Comparison of ENCODE assay signal across 18 cellular contexts in genomic region chr12:52020126-52020525, GRCh38. TPM values are rescaled to one million over a fixed set of nuclear protein-coding genes. Genes with fewer than 3 reads are reported as not detected.
A peak's percentile ranks its signal among the peaks of the same experiment; 100 is the strongest.
DNase-seq lines count a peak whose midpoint lies in the region; ATAC-seq and TF ChIP-seq lines count a peak whose summit lies in the region.
"Had no signal": no experiment of that assay in that cellular context is flagged by ENCODE, and none has a peak within 500 bp of the region (broad histone marks: within the 10 kb centered on the region; RNA-seq: fewer than 3 reads in every experiment).

No MANE protein-coding gene starts in this region.

- DNase-seq in IMR-90 = no peak
- no peak for DNase-seq in activated naive CD8-positive, alpha-beta T cell treated with anti-CD3 and anti-CD28 coated beads, Interleukin-2, amount 10 ng/mL, durations not matched to agents 7 days and 5 days
- peak; percentile 49 for DNase-seq in naive B cell
- no peak for DNase-seq in mesendoderm
- DNase-seq in HuH-7 (ENCODE audit: low spot score) = no peak
- no peak for DNase-seq in NCI-H226
- no peak for DNase-seq in central memory CD4-positive, alpha-beta T cell
- DNase-seq: lower lobe of right lung had no signal

- TF ChIP-seq CTCF in IMR-90 (conservative IDR thresholded peaks at IDR 0.05; ENCODE audit: low read depth, low read length) = no peak

- no peaks in the 10 kb centered on the region for H3K9me3 Mint-ChIP-seq in activated naive CD8-positive, alpha-beta T cell treated with anti-CD3 and anti-CD28 coated beads, Interleukin-2, amount 10 ng/mL, durations not matched to agents 7 days and 5 days
- H3K9me3 Mint-ChIP-seq in naive B cell = no peaks in the 10 kb centered on the region
- H3K9me3 Mint-ChIP-seq: activated naive CD4-positive, alpha-beta T cell treated with anti-CD3 and anti-CD28 coated beads, Interleukin-2, amount 10 ng/mL, durations not matched to agents 7 days and 5 days had no signal

- no peak overlapping the region for H2BK5ac ChIP-seq in IMR-90 (ENCODE audit: low read depth, low read length, poor library complexity, severe bottlenecking)
- no peak overlapping the region for H2BK5ac ChIP-seq in mesendoderm (ENCODE audit: low read length)

- no peak overlapping the region for H4K91ac ChIP-seq in IMR-90 (ENCODE audit: insufficient read depth, low read depth, low read length)

- in situ Hi-C loops in IMR-90 (cut with MboI; ENCODE audit: low sequenced_read_pairs) = loop anchor here (5.0 kb wide), 1 partner anchor 102 kb away; no protein-coding TSS in a partner anchor

- H3K4me2 ChIP-seq in BLaER1 = peak overlapping the region; percentile 96
- H3K4me2 ChIP-seq in IMR-90 (ENCODE audit: low read depth, low read length) = no peak overlapping the region
- no peak overlapping the region for H3K4me2 ChIP-seq in mesendoderm (ENCODE audit: low read length)

- H3K9me1 ChIP-seq in IMR-90 (ENCODE audit: insufficient read depth, low read length) = no peaks in the 10 kb centered on the region

- BruUV-seq in IMR-90 (replicated peaks; lab: Mats Ljungman, UMichigan) = no TSS peak

- H3K27ac ChIP-seq in BLaER1 = 0 out of 2 replicates have a peak overlapping the region, but pooled peaks have one; percentile 45
- no peak overlapping the region for H3K27ac ChIP-seq in IMR-90 (ENCODE audit: insufficient read depth, low read length)
- no peak overlapping the region for H3K27ac ChIP-seq in mesendoderm (ENCODE audit: low read depth, low read length)
- H3K27ac ChIP-seq: brain microvascular endothelial cell, lower lobe of right lung, uterus had no signal

- H3K4ac ChIP-seq in IMR-90 (ENCODE audit: low read depth, low read length) = no peak overlapping the region
- H3K4ac ChIP-seq in mesendoderm (ENCODE audit: low read depth, low read length) = no peak overlapping the region

- H3K27me3 Mint-ChIP-seq in activated naive CD8-positive, alpha-beta T cell treated with anti-CD3 and anti-CD28 coated beads, Interleukin-2, amount 10 ng/mL, durations not matched to agents 7 days and 5 days = no peaks in the 10 kb centered on the region
- H3K27me3 Mint-ChIP-seq in naive B cell = no peaks in the 10 kb centered on the region

- WGBS in IMR-90 (ENCODE audit: extremely low coverage in 2 of 2, insufficient read length in 1 of 2), 2 experiments = 89% methylated on average over 3 of the region's 4 CpGs; no CpG with 5 or more reads in 1 of the 2 experiments
- no CpG with 5 or more reads among the region's 4 CpGs for WGBS in mesendoderm (ENCODE audit: extremely low coverage, insufficient coverage, low lambda C conversion rate)

- peak overlapping the region; percentile 37 for H2AFZ ChIP-seq in IMR-90 (replicated peaks; ENCODE audit: low read length, poor library complexity)

- H3K4me3 Mint-ChIP-seq in activated naive CD8-positive, alpha-beta T cell treated with anti-CD3 and anti-CD28 coated beads, Interleukin-2, amount 10 ng/mL, durations not matched to agents 7 days and 5 days = peak overlapping the region; percentile 77
- H3K4me3 Mint-ChIP-seq in naive B cell = peak overlapping the region in 6 of 8 donors; percentile 7 to 82 (median 54)
- H3K4me3 Mint-ChIP-seq: activated naive CD4-positive, alpha-beta T cell treated with anti-CD3 and anti-CD28 coated beads, Interleukin-2, amount 10 ng/mL, durations not matched to agents 7 days and 5 days had no signal

- peaks cover 24% of the 10 kb centered on the region for H3K4me1 Mint-ChIP-seq in activated naive CD8-positive, alpha-beta T cell treated with anti-CD3 and anti-CD28 coated beads, Interleukin-2, amount 10 ng/mL, durations not matched to agents 7 days and 5 days
- H3K4me1 Mint-ChIP-seq in naive B cell = peaks cover 48 to 62% (median 57%) of the 10 kb centered on the region in 3 donors

- H2AK9ac ChIP-seq in IMR-90 (replicated peaks; ENCODE audit: low read depth, low read length, poor library complexity) = no peak overlapping the region

- H4K8ac ChIP-seq in IMR-90 (ENCODE audit: low read depth in 2 of 2, low read length in 2 of 2) (no peak overlapping the region), mesendoderm (ENCODE audit: low read depth, low read length) (no peak overlapping the region)

- dilution Hi-C loops in IMR-90 (cut with HindIII; ENCODE audit: low sequenced_read_pairs, unreplicated experiment) = no loop called here

- H3K79me1 ChIP-seq in IMR-90 (ENCODE audit: low read depth in 1 of 2, low read length in 2 of 2) (peaks cover 0 to 3% of the 10 kb centered on the region in 2 experiments; a peak in 1 of 4 replicates), mesendoderm (ENCODE audit: low read length) (no peaks in the 10 kb centered on the region)

- no peak for TF ChIP-seq POLR2A in IMR-90 (IDR thresholded peaks at IDR 0.05; ENCODE audit: low read depth, low read length)

- H3K18ac ChIP-seq in IMR-90 (ENCODE audit: low read depth, low read length) (no peak overlapping the region), mesendoderm (ENCODE audit: low read length) (no peak overlapping the region)

- ATAC-seq in IMR-90 (ENCODE audit: low read depth) (no peak), naive B cell (ENCODE audit: low read depth in 2 of 2) (no peak)
- no peak for ATAC-seq in activated naive CD8-positive, alpha-beta T cell treated with anti-CD3 and anti-CD28 coated beads, Interleukin-2, amount 10 ng/mL, durations not matched to agents 7 days and 5 days (ENCODE audit: low read depth)

- H2AK5ac ChIP-seq in IMR-90 (ENCODE audit: low read depth, low read length) (no peak overlapping the region), mesendoderm (ENCODE audit: low read length) (no peak overlapping the region)

- CTCF ChIA-PET in IMR-90 (lab: Yijun Ruan, JAX) = interaction anchor here (1.1 to 8.6 kb wide), 4 partner anchors 10 to 27 kb away, joined by 3 to 128 read pairs (median 20); partner anchors contain the start of gene TAMALIN

- H2BK120ac ChIP-seq in IMR-90 (ENCODE audit: low read depth, low read length) = no peak overlapping the region
- H2BK120ac ChIP-seq in mesendoderm (ENCODE audit: low read depth, low read length) = no peak overlapping the region

- H4K20me1 ChIP-seq in BLaER1 (no peaks in the 10 kb centered on the region), IMR-90 (ENCODE audit: insufficient read depth, low read length) (no peaks in the 10 kb centered on the region)

- no peak overlapping the region for H4K5ac ChIP-seq in IMR-90 (ENCODE audit: low read depth, low read length)
- H4K5ac ChIP-seq in mesendoderm (ENCODE audit: low read length) = no peak overlapping the region

- H3K23ac ChIP-seq in IMR-90 (ENCODE audit: low read depth, low read length) (no peak overlapping the region), mesendoderm (ENCODE audit: low read length) (no peak overlapping the region)

- H3K56ac ChIP-seq in IMR-90 (ENCODE audit: extremely low read depth, insufficient read depth, low read length) (no peak overlapping the region), mesendoderm (ENCODE audit: low read length) (no peak overlapping the region)

- no peaks in the 10 kb centered on the region for H3K36me3 Mint-ChIP-seq in activated naive CD8-positive, alpha-beta T cell treated with anti-CD3 and anti-CD28 coated beads, Interleukin-2, amount 10 ng/mL, durations not matched to agents 7 days and 5 days
- no peaks in the 10 kb centered on the region for H3K36me3 Mint-ChIP-seq in naive B cell
- H3K36me3 Mint-ChIP-seq: activated naive CD4-positive, alpha-beta T cell treated with anti-CD3 and anti-CD28 coated beads, Interleukin-2, amount 10 ng/mL, durations not matched to agents 7 days and 5 days had no signal

- POLR2A ChIA-PET in IMR-90 (lab: Charles Lee; ENCODE audit: unreplicated experiment) = interaction anchor here (1.3 kb wide), 1 partner anchor 16 kb away, joined by 3 read pairs; no protein-coding TSS in a partner anchor
- POLR2A ChIA-PET in activated naive CD8-positive, alpha-beta T cell treated with anti-CD3 and anti-CD28 coated beads, Interleukin-2, amount 10 ng/mL, durations not matched to agents 7 days and 5 days (lab: Charles Lee) = interaction anchor here (3.6 to 10.7 kb wide), 3 partner anchors 13 to 50 kb away, joined by 20 to 155 read pairs (median 64); partner anchors contain the start of genes ATG101 and TAMALIN

- no peak overlapping the region for H3K14ac ChIP-seq in IMR-90 (replicated peaks; ENCODE audit: low read depth, low read length)

- H3K4me1 ChIP-seq in BLaER1 (peaks cover 91% of the 10 kb centered on the region), IMR-90 (ENCODE audit: control insufficient read depth, insufficient read depth, low read length) (peaks cover 5% of the 10 kb centered on the region; the same call in 1 of the 2 replicates), mesendoderm (ENCODE audit: control insufficient read depth, low read depth, low read length) (no peaks in the 10 kb centered on the region)

- TF ChIP-seq RAD21 in IMR-90 (IDR thresholded peaks at IDR 0.05; ENCODE audit: low read length) = no peak

- no peaks in the 10 kb centered on the region for H3K79me2 ChIP-seq in mesendoderm (ENCODE audit: control insufficient read depth, insufficient read depth, low read length)

- peak overlapping the region; percentile 73 for H3K27ac Mint-ChIP-seq in activated naive CD8-positive, alpha-beta T cell treated with anti-CD3 and anti-CD28 coated beads, Interleukin-2, amount 10 ng/mL, durations not matched to agents 7 days and 5 days
- H3K27ac Mint-ChIP-seq in naive B cell = peak overlapping the region in 5 of 6 donors; percentile 77 to 98 (median 84)
- H3K27ac Mint-ChIP-seq: activated naive CD4-positive, alpha-beta T cell treated with anti-CD3 and anti-CD28 coated beads, Interleukin-2, amount 10 ng/mL, durations not matched to agents 7 days and 5 days had no signal

- H3K27me3 ChIP-seq in BLaER1 = no peaks in the 10 kb centered on the region
- no peaks in the 10 kb centered on the region for H3K27me3 ChIP-seq in IMR-90 (ENCODE audit: control insufficient read depth, insufficient read depth, low read length)
- no peaks in the 10 kb centered on the region for H3K27me3 ChIP-seq in mesendoderm (ENCODE audit: insufficient read depth, low read length, poor library complexity)
- H3K27me3 ChIP-seq: brain microvascular endothelial cell, uterus had no signal

- H3K4me3 ChIP-seq in BLaER1 (0 out of 2 replicates have a peak overlapping the region, but pooled peaks have one; percentile 36), IMR-90 (ENCODE audit: insufficient read depth, low read depth, low read length) (no peak overlapping the region), mesendoderm (ENCODE audit: low read length) (no peak overlapping the region)
- H3K4me3 ChIP-seq: lower lobe of right lung, uterus had no signal

- H3K9me3 ChIP-seq in BLaER1 (no peaks in the 10 kb centered on the region), IMR-90 (ENCODE audit: control insufficient read depth, insufficient read depth, low read length) (no peaks in the 10 kb centered on the region)
- H3K9me3 ChIP-seq: lower lobe of right lung, uterus had no signal

- intact Hi-C loops in IMR-90 (cut with micrococcal nuclease) = loop anchor here (1.0 to 5.0 kb wide), 3 partner anchors 16 to 128 kb away; no protein-coding TSS in a partner anchor

- H2BK15ac ChIP-seq in IMR-90 (ENCODE audit: low read depth, low read length) = 0 out of 3 replicates have a peak overlapping the region, but pooled peaks have one; percentile 14
- H2BK15ac ChIP-seq in mesendoderm (replicated peaks; ENCODE audit: low read depth) = no peak overlapping the region

- H3K9ac ChIP-seq in BLaER1 (no peak overlapping the region), IMR-90 (ENCODE audit: low read depth, low read length) (no peak overlapping the region), mesendoderm (ENCODE audit: low read length) (no peak overlapping the region)

- H2BK20ac ChIP-seq in IMR-90 (ENCODE audit: low read depth, low read length) = no peak overlapping the region

- peaks cover 4% of the 10 kb centered on the region; the same call in 1 of the 2 replicates for H3K36me3 ChIP-seq in BLaER1
- peaks cover 8% of the 10 kb centered on the region; the same call in 1 of the 2 replicates for H3K36me3 ChIP-seq in IMR-90 (ENCODE audit: control insufficient read depth, insufficient read depth, low read length)
- no peaks in the 10 kb centered on the region for H3K36me3 ChIP-seq in mesendoderm (ENCODE audit: control insufficient read depth, insufficient read depth, low read length)
- H3K36me3 ChIP-seq: brain microvascular endothelial cell, uterus had no signal

RNA-seq across cellular contexts. Expression of gene TAMALIN, which starts 13.4 kb away (rescaled TPM):
- total RNA-seq in IMR-90 (2012; rRNA removed) = 2.5 and 2.7 TPM in 2 replicates
- polyA plus RNA-seq in IMR-90 (2012; rRNA removed) (5.3 and 5.9 TPM in 2 replicates), naive B cell (ENCODE audit: low read depth in 6 of 6) (10 to 100 TPM in 5 of 6 donors, 1 to 10 TPM in 1; 2.9 to 28.7 (median 16.9) TPM)
- 6.4 and 9.7 TPM in 2 replicates for polyA plus RNA-seq in IMR-90 (2012; cell fraction: cytosol; rRNA removed)
- 20.2 and 22.8 TPM in 2 replicates for polyA plus RNA-seq in IMR-90 (2012; cell fraction: nucleus; rRNA removed; ENCODE audit: low replicate concordance)
- 10 to 100 TPM; 17.1 to 19.9 TPM for total RNA-seq in activated naive CD8-positive, alpha-beta T cell treated with anti-CD3 and anti-CD28 coated beads, Interleukin-2, amount 10 ng/mL, durations not matched to agents 7 days and 5 days
- 0.95 TPM for polyA plus RNA-seq in mesendoderm (2013, experiment 1 of 2)
- 0.91 TPM for polyA plus RNA-seq in mesendoderm (2013, experiment 2 of 2)
- total RNA-seq: Calu3, MCF 10A, NCI-H460 had no signal

RNA-seq across cellular contexts. Expression of gene NR4A1, which starts 31.1 kb away (rescaled TPM):
- 6.6 and 23.1 TPM in 2 replicates for total RNA-seq in IMR-90 (2012; rRNA removed)
- 34.1 and 120 TPM in 2 replicates for polyA plus RNA-seq in IMR-90 (2012; rRNA removed)
- 127 and 458 TPM in 2 replicates for polyA plus RNA-seq in IMR-90 (2012; cell fraction: cytosol; rRNA removed)
- polyA plus RNA-seq in IMR-90 (2012; cell fraction: nucleus; rRNA removed; ENCODE audit: low replicate concordance) = 1,801 and 2,637 TPM in 2 replicates
- 1 to 10 TPM; 8.6 to 8.8 TPM for total RNA-seq in activated naive CD8-positive, alpha-beta T cell treated with anti-CD3 and anti-CD28 coated beads, Interleukin-2, amount 10 ng/mL, durations not matched to agents 7 days and 5 days
- 10 to 100 TPM in 4 of 6 donors, 1 to 10 TPM in 2; 6.7 to 24.9 (median 12.6) TPM for polyA plus RNA-seq in naive B cell (ENCODE audit: low read depth in 6 of 6)
- polyA plus RNA-seq in mesendoderm (2013, experiment 1 of 2) = 10.5 TPM
- polyA plus RNA-seq in mesendoderm (2013, experiment 2 of 2) = 10.7 TPM

RNA-seq across cellular contexts. Expression of gene ATG101, which starts 49.7 kb away (rescaled TPM):
- 158 and 167 TPM in 2 replicates for total RNA-seq in IMR-90 (2012; rRNA removed)
- 93.9 and 113 TPM in 2 replicates for polyA plus RNA-seq in IMR-90 (2012; rRNA removed)
- polyA plus RNA-seq in IMR-90 (2012; cell fraction: cytosol; rRNA removed) = 181 and 193 TPM in 2 replicates
- 267 and 321 TPM in 2 replicates for polyA plus RNA-seq in IMR-90 (2012; cell fraction: nucleus; rRNA removed; ENCODE audit: low replicate concordance)
- 10 to 100 TPM; 25.2 to 28.8 TPM for total RNA-seq in activated naive CD8-positive, alpha-beta T cell treated with anti-CD3 and anti-CD28 coated beads, Interleukin-2, amount 10 ng/mL, durations not matched to agents 7 days and 5 days
- 10 to 100 TPM; 20.1 to 35.5 (median 24.4) TPM for polyA plus RNA-seq in naive B cell (ENCODE audit: low read depth in 6 of 6)
- 30.6 TPM for polyA plus RNA-seq in mesendoderm (2013, experiment 1 of 2)
- 30.0 TPM for polyA plus RNA-seq in mesendoderm (2013, experiment 2 of 2)

RNA-seq across cellular contexts. Expression of gene SMIM41, which starts 59.4 kb away (rescaled TPM):
- total RNA-seq in IMR-90 (2012; rRNA removed) = not detected in 2 replicates
- not detected in 2 replicates for polyA plus RNA-seq in IMR-90 (2012; rRNA removed)
- polyA plus RNA-seq in IMR-90 (2012; cell fraction: cytosol; rRNA removed) = 0.04 and 0.17 TPM in 2 replicates
- 0.14 and 0.45 TPM in 2 replicates for polyA plus RNA-seq in IMR-90 (2012; cell fraction: nucleus; rRNA removed; ENCODE audit: low replicate concordance)
- not detected for total RNA-seq in activated naive CD8-positive, alpha-beta T cell treated with anti-CD3 and anti-CD28 coated beads, Interleukin-2, amount 10 ng/mL, durations not matched to agents 7 days and 5 days
- polyA plus RNA-seq in naive B cell (ENCODE audit: low read depth in 6 of 6) = not detected
- polyA plus RNA-seq in mesendoderm (2013, experiment 1 of 2) = 0.03 TPM
- not detected for polyA plus RNA-seq in mesendoderm (2013, experiment 2 of 2)
- total RNA-seq: Calu3, glomerular endothelial cell, HT-29, MCF 10A, uterus had no signal
- polyA plus RNA-seq: naive thymus-derived CD4-positive, alpha-beta T cell had no signal
